In genomic region chr5:141958113-141958512, GRCh38 we compare ENCODE assay signal across 2 cellular contexts.
A peak's percentile ranks its signal among the peaks of the same experiment; 100 is the strongest.
TF ChIP-seq lines count a peak whose summit lies in the region.

PCDH12 (minus strand) TSS chr5:141958202; CDS start chr5:141957851, 351 bp downstream.

TF ChIP-seq in liver, 16 proteins besides CTCF, POLR2A, EP300 and RAD21 (continued from another document):
- TF ChIP-seq, protein P1, sequence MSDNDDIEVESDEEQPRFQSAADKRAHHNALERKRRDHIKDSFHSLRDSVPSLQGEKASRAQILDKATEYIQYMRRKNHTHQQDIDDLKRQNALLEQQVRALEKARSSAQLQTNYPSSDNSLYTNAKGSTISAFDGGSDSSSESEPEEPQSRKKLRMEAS (IDR thresholded peaks at IDR 0.05), result peak; percentile 47
- TF ChIP-seq ZBTB33 (IDR thresholded peaks at IDR 0.05) (no peak), FOXA2 (IDR thresholded peaks at IDR 0.05) (no peak), GABPA (IDR thresholded peaks at IDR 0.05 in 1 of 2, conservative IDR thresholded peaks at IDR 0.05 in 1 of 2) (no peak), NR2F2 (IDR thresholded peaks at IDR 0.05) (peak; percentile 70), JUND (IDR thresholded peaks at IDR 0.05) (no peak), RXRA (IDR thresholded peaks at IDR 0.05) (no peak), EGR1 (IDR thresholded peaks at IDR 0.05; ENCODE audit: low read depth in 2 of 2) (peak in 1 of 2 donors; percentile 47), HNF4A (conservative IDR thresholded peaks at IDR 0.05) (no peak)
- TF ChIP-seq, protein P2, sequence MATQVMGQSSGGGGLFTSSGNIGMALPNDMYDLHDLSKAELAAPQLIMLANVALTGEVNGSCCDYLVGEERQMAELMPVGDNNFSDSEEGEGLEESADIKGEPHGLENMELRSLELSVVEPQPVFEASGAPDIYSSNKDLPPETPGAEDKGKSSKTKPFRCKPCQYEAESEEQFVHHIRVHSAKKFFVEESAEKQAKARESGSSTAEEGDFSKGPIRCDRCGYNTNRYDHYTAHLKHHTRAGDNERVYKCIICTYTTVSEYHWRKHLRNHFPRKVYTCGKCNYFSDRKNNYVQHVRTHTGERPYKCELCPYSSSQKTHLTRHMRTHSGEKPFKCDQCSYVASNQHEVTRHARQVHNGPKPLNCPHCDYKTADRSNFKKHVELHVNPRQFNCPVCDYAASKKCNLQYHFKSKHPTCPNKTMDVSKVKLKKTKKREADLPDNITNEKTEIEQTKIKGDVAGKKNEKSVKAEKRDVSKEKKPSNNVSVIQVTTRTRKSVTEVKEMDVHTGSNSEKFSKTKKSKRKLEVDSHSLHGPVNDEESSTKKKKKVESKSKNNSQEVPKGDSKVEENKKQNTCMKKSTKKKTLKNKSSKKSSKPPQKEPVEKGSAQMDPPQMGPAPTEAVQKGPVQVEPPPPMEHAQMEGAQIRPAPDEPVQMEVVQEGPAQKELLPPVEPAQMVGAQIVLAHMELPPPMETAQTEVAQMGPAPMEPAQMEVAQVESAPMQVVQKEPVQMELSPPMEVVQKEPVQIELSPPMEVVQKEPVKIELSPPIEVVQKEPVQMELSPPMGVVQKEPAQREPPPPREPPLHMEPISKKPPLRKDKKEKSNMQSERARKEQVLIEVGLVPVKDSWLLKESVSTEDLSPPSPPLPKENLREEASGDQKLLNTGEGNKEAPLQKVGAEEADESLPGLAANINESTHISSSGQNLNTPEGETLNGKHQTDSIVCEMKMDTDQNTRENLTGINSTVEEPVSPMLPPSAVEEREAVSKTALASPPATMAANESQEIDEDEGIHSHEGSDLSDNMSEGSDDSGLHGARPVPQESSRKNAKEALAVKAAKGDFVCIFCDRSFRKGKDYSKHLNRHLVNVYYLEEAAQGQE (IDR thresholded peaks at IDR 0.05), result peak; percentile 66
TF ChIP-seq in liver: peak in this region for 5.

TF ChIP-seq in HepG2, 621 proteins besides CTCF, POLR2A, EP300 and RAD21 (continued from another document):
- TF ChIP-seq ZBTB37 (CRISPR knock-in tag; IDR thresholded peaks at IDR 0.05), result no peak
- no peak for TF ChIP-seq ZNF790 (CRISPR knock-in tag; IDR thresholded peaks at IDR 0.05; ENCODE audit: borderline replicate concordance)
TF ChIP-seq in HepG2: peak in this region for 0.
